ENCODE assay signal across 28 cellular contexts in the genomic region with DNA sequence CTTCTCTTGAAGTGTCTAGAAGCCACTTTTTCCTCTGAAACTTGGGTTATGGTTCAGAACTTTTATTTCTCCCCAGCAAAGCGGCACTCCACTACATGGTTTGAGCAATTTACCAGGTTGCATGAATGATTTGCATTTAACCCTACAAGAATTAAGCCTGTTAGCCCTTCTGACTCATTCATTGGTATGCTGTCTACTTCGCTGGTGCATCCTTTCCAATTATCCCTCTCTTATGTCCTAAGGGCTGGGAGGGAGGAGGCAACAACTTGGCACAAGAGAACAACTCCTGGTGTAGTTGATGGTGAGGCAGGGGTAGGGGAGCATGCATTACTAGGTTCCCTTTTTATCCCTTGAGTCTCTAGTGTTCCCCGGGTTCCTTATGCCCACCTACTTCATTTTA.
"Had no signal": no experiment of that assay in that cellular context is flagged by ENCODE, and none has a peak within 500 bp of the region (broad histone marks: within the 10 kb centered on the region; RNA-seq: fewer than 3 reads in every experiment).

No MANE protein-coding gene starts in this region.

- H3K36me3 ChIP-seq: Peyer's patch had no signal

- H3K27me3 ChIP-seq: Peyer's patch had no signal

- H3K27ac ChIP-seq: Peyer's patch, SK-N-MC, VCaP had no signal

- H3K9me3 ChIP-seq: Peyer's patch had no signal

- DNase-seq: activated CD4-positive, alpha-beta memory T cell treated with anti-CD3 and anti-CD28 coated beads, Interleukin-2, amount 10 ng/mL, durations not matched to agents 7 days and 5 days; activated CD4-positive, alpha-beta T cell treated with anti-CD3 and anti-CD28 coated beads for 36 hours; activated CD4-positive, alpha-beta T cell treated with anti-CD3 and anti-CD28 coated beads, Interleukin-2, amount 50 U/mL, for 1 hour; activated CD4-positive, CD25-positive, alpha-beta regulatory T cell; activated gamma-delta T cell; activated naive CD4-positive, alpha-beta T cell treated with anti-CD3 and anti-CD28 coated beads for 36 hours; activated T-cell treated with anti-CD3 and anti-CD28 coated beads for 4 hours; activated T-cell treated with anti-CD3 and anti-CD28 coated beads, Interleukin-2, amount 50 U/mL, for 48 hours; central memory CD4-positive, alpha-beta T cell; Kasumi-1; NCI-H1092; NCI-H1417; NCI-H2029; NCI-H2107; NCI-H2171 treated with DMSO at 0.1 percent for 48 hours; NCI-H226; NCI-H526 treated with DMSO at 0.1 percent for 48 hours; NCI-H82; NK-92 treated with Interleukin-12 subunit alpha and Interleukin-12 subunit beta, amount 100 ng/mL, for 24 hours; Peyer's patch; T-cell; T-helper 2 cell; T1000 had no signal

- H3K36me3 Mint-ChIP-seq: activated naive CD8-positive, alpha-beta T cell; T-cell had no signal

- H3K27me3 Mint-ChIP-seq: activated CD4-positive, alpha-beta memory T cell treated with anti-CD3 and anti-CD28 coated beads, Interleukin-2, amount 10 ng/mL, durations not matched to agents 7 days and 5 days had no signal

- H3K4me1 ChIP-seq: Peyer's patch had no signal

- H3K4me1 Mint-ChIP-seq: activated CD4-positive, alpha-beta memory T cell treated with anti-CD3 and anti-CD28 coated beads, Interleukin-2, amount 10 ng/mL, durations not matched to agents 7 days and 5 days; activated CD4-positive, alpha-beta T cell treated with anti-CD3 and anti-CD28 coated beads for 36 hours; activated T-helper 17 cell treated with anti-CD3 and anti-CD28 coated beads, Interleukin-2, amount 50 U/mL, for 72 hours; T-cell had no signal

- H3K9me3 Mint-ChIP-seq: activated CD4-positive, alpha-beta memory T cell treated with anti-CD3 and anti-CD28 coated beads, Interleukin-2, amount 10 ng/mL, durations not matched to agents 7 days and 5 days; activated naive CD4-positive, alpha-beta T cell treated with anti-CD3 and anti-CD28 coated beads for 36 hours; activated T-helper 17 cell treated with anti-CD3 and anti-CD28 coated beads, Interleukin-2, amount 50 U/mL, for 72 hours; T-cell had no signal

- H3K4me3 Mint-ChIP-seq: activated CD4-positive, alpha-beta memory T cell treated with anti-CD3 and anti-CD28 coated beads, Interleukin-2, amount 10 ng/mL, durations not matched to agents 7 days and 5 days; activated CD4-positive, alpha-beta T cell treated with anti-CD3 and anti-CD28 coated beads for 36 hours; activated naive CD4-positive, alpha-beta T cell treated with anti-CD3 and anti-CD28 coated beads for 36 hours; activated naive CD8-positive, alpha-beta T cell; activated T-helper 17 cell treated with anti-CD3 and anti-CD28 coated beads, Interleukin-2, amount 50 U/mL, for 72 hours; T-cell had no signal

- H3K4me3 ChIP-seq: K562, Peyer's patch, SK-N-MC had no signal

- H3K27ac Mint-ChIP-seq: activated CD4-positive, alpha-beta memory T cell treated with anti-CD3 and anti-CD28 coated beads, Interleukin-2, amount 10 ng/mL, durations not matched to agents 7 days and 5 days; activated CD4-positive, alpha-beta T cell treated with anti-CD3 and anti-CD28 coated beads for 36 hours; activated naive CD4-positive, alpha-beta T cell treated with anti-CD3 and anti-CD28 coated beads for 36 hours; activated naive CD8-positive, alpha-beta T cell; activated T-helper 17 cell treated with anti-CD3 and anti-CD28 coated beads, Interleukin-2, amount 50 U/mL, for 72 hours; T-cell had no signal
